In the genomic region with DNA sequence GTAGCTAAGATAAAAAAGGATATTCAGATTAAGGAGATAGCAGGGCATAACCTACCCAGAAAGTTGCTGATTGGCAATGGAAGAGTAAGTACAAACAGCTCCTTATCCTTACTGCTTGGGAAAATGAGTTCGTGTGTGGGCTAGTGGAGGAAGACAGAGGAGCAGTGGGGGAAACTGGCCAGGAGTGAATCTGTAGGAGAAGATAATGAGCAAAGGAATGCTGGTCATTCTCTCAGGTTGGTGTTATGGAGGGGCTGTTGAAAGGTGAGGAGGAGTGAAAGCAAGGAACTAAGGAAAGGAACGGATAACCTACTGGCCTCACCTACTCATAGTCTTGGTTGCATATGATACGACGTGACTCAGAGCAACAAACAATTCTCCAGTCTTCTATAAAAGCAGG, we compare ENCODE assay signal across 22 cellular contexts. TPM values are rescaled to one million over a fixed set of nuclear protein-coding genes. Genes with fewer than 3 reads are reported as not detected.
"Had no signal": no experiment of that assay in that cellular context is flagged by ENCODE, and none has a peak within 500 bp of the region (broad histone marks: within the 10 kb centered on the region; RNA-seq: fewer than 3 reads in every experiment).

No MANE protein-coding gene starts in this region.

- H3K36me3 ChIP-seq: esophagus squamous epithelium, pancreas had no signal

- H3K27ac Mint-ChIP-seq: natural killer cell, progenitor cell of endocrine pancreas had no signal

- H3K27ac ChIP-seq: dorsolateral prefrontal cortex, esophagus squamous epithelium, hepatocyte, pancreas had no signal

- H3K36me3 Mint-ChIP-seq: natural killer cell had no signal

- H3K27me3 ChIP-seq: dorsolateral prefrontal cortex, esophagus squamous epithelium, hepatocyte, pancreas had no signal

- ATAC-seq: left lobe of liver, natural killer cell, pancreas, right cardiac atrium had no signal

- H3K4me3 ChIP-seq: dorsolateral prefrontal cortex, esophagus squamous epithelium, hepatocyte, pancreas had no signal

- H3K9me3 Mint-ChIP-seq: natural killer cell, neural crest cell had no signal

- DNase-seq: cortex of kidney; dorsolateral prefrontal cortex; effector CD8-positive, alpha-beta T cell; esophagus squamous epithelium; foreskin fibroblast; islet precursor cell; mammary epithelial cell; natural killer cell; nucleus accumbens; pancreas; right cardiac atrium; small intestine; stimulated activated CD4-positive, alpha-beta T cell treated with anti-CD3 and anti-CD28 coated beads, Interleukin-12 subunit alpha, Interleukin-12 subunit beta, amount 100 ng/mL, for 4 hours; stimulated activated naive CD4-positive, alpha-beta T cell treated with Interleukin-2 at 50 U/mL for 16 hours; trophoblast cell had no signal

- H3K4me3 Mint-ChIP-seq: natural killer cell, neural crest cell had no signal

- H3K27me3 Mint-ChIP-seq: progenitor cell of endocrine pancreas had no signal

- H3K9me3 ChIP-seq: esophagus squamous epithelium, pancreas had no signal

- H3K4me2 ChIP-seq: hepatocyte had no signal

- H2AFZ ChIP-seq: hepatocyte had no signal

RNA-seq across cellular contexts. Expression of gene GJB7, which starts 7.3 kb away (rescaled TPM):
- total RNA-seq: epithelial cell of proximal tubule, esophagus squamous epithelium, left lobe of liver, mammary epithelial cell, mucosa of gallbladder, myocyte, natural killer cell, pancreas, right cardiac atrium had no signal
- polyA plus RNA-seq: hepatocyte, mammary epithelial cell, pancreas, right cardiac atrium, small intestine had no signal

RNA-seq across cellular contexts. Expression of gene C6orf163, which starts 8.2 kb away (rescaled TPM):
- total RNA-seq: epithelial cell of proximal tubule had no signal
